ENCODE assay signal across 10 cellular contexts in genomic region chr3:129942296-129942695, GRCh38. TPM values are rescaled to one million over a fixed set of nuclear protein-coding genes. Genes with fewer than 3 reads are reported as not detected.
DNase-seq lines count a peak whose midpoint lies in the region; ATAC-seq lines count a peak whose summit lies in the region.
"Had no signal": no experiment of that assay in that cellular context is flagged by ENCODE, and none has a peak within 500 bp of the region (broad histone marks: within the 10 kb centered on the region; RNA-seq: fewer than 3 reads in every experiment).

No MANE protein-coding gene starts in this region.

- no peak overlapping the region for H3K27ac Mint-ChIP-seq in activated T-helper 17 cell treated with anti-CD3 and anti-CD28 coated beads, Interleukin-2, amount 50 U/mL, for 72 hours

- ATAC-seq in HG03354 (IDR thresholded peaks at IDR 0.05; ENCODE audit: poor library complexity, severe bottlenecking, unreplicated experiment): peak; percentile 54
- ATAC-seq in activated T-helper 17 cell treated with anti-CD3 and anti-CD28 coated beads, Interleukin-2, amount 50 U/mL, for 72 hours (replicated peaks): peak; percentile 42
- ATAC-seq in HG03025 (IDR thresholded peaks at IDR 0.05; ENCODE audit: low FRiP score, unreplicated experiment): no peak

- H3K9me3 Mint-ChIP-seq in activated T-helper 17 cell treated with anti-CD3 and anti-CD28 coated beads, Interleukin-2, amount 50 U/mL, for 72 hours: no peaks in the 10 kb centered on the region
- H3K9me3 Mint-ChIP-seq: central memory CD8-positive, alpha-beta T cell had no signal

- H3K36me3 Mint-ChIP-seq in activated T-helper 17 cell treated with anti-CD3 and anti-CD28 coated beads, Interleukin-2, amount 50 U/mL, for 72 hours (ENCODE audit: low read depth): no peaks in the 10 kb centered on the region
- H3K36me3 Mint-ChIP-seq: CD8-positive, alpha-beta memory T cell had no signal

- H3K4me3 Mint-ChIP-seq in activated T-helper 17 cell treated with anti-CD3 and anti-CD28 coated beads, Interleukin-2, amount 50 U/mL, for 72 hours: no peak overlapping the region
- H3K4me3 Mint-ChIP-seq: central memory CD8-positive, alpha-beta T cell had no signal

- H3K27me3 Mint-ChIP-seq in activated T-helper 17 cell treated with anti-CD3 and anti-CD28 coated beads, Interleukin-2, amount 50 U/mL, for 72 hours: peaks cover 17% of the 10 kb centered on the region

- H3K4me1 Mint-ChIP-seq in activated T-helper 17 cell treated with anti-CD3 and anti-CD28 coated beads, Interleukin-2, amount 50 U/mL, for 72 hours: no peaks in the 10 kb centered on the region
- H3K4me1 Mint-ChIP-seq: CD8-positive, alpha-beta memory T cell; central memory CD8-positive, alpha-beta T cell had no signal

- peak; percentile 62 to 65 for DNase-seq in NCI-H2081 (lab: John Stamatoyannopoulos, UW)
- DNase-seq in NCI-H2081 treated with DMSO at 0.1 percent for 48 hours (lab: John Stamatoyannopoulos, UW): no peak
- DNase-seq in NCI-H82 treated with DMSO at 0.1 percent for 48 hours (lab: John Stamatoyannopoulos, UW; ENCODE audit: unreplicated experiment): peak; percentile 41
- DNase-seq in germinal center (ENCODE audit: low spot score): peak; percentile 62
- DNase-seq in occipital lobe (lab: John Stamatoyannopoulos, UW): peak; percentile 32

RNA-seq across cellular contexts. Expression of gene TRH, which starts 32.2 kb away (rescaled TPM):
- not detected for total RNA-seq in activated T-helper 17 cell treated with anti-CD3 and anti-CD28 coated beads, Interleukin-2, amount 50 U/mL, for 72 hours
- total RNA-seq in occipital lobe: 1.1 TPM
- total RNA-seq: CD8-positive, alpha-beta memory T cell had no signal

RNA-seq across cellular contexts. Expression of gene TMCC1, which starts 48.8 kb away (rescaled TPM):
- 10 to 100 TPM; 16.4 to 19.5 TPM for total RNA-seq in activated T-helper 17 cell treated with anti-CD3 and anti-CD28 coated beads, Interleukin-2, amount 50 U/mL, for 72 hours
- total RNA-seq in occipital lobe: 91.6 TPM
